17 cellular contexts compared by ENCODE assay signal in genomic region chr2:158889135-158889853, GRCh38.
"Had no signal": no experiment of that assay in that cellular context is flagged by ENCODE, and none has a peak within 500 bp of the region (broad histone marks: within the 10 kb centered on the region; RNA-seq: fewer than 3 reads in every experiment).

No MANE protein-coding gene starts in this region.

- H3K27ac ChIP-seq: psoas muscle, SK-N-MC, spleen, upper lobe of right lung, WERI-Rb-1 had no signal

- H3K36me3 Mint-ChIP-seq: activated CD8-positive, alpha-beta memory T cell treated with anti-CD3 and anti-CD28 coated beads, Interleukin-2, amount 10 ng/mL, durations not matched to agents 7 days and 5 days; activated naive CD8-positive, alpha-beta T cell had no signal

- H3K36me3 ChIP-seq: spleen, upper lobe of right lung, WERI-Rb-1 had no signal

- H3K4me3 Mint-ChIP-seq: activated CD8-positive, alpha-beta memory T cell treated with anti-CD3 and anti-CD28 coated beads, Interleukin-2, amount 10 ng/mL, durations not matched to agents 7 days and 5 days; activated naive CD8-positive, alpha-beta T cell; nephron had no signal

- H3K4me1 ChIP-seq: psoas muscle, spleen, upper lobe of right lung had no signal

- H3K9me3 Mint-ChIP-seq: nephron had no signal

- DNase-seq: activated CD4-positive, alpha-beta T cell treated with anti-CD3 and anti-CD28 coated beads, Interleukin-2, amount 50 U/mL, for 1 hour; activated CD8-positive, alpha-beta memory T cell treated with anti-CD3 and anti-CD28 coated beads, Interleukin-2, amount 10 ng/mL, durations not matched to agents 7 days and 5 days; anterior cingulate cortex; kidney; left ventricle myocardium superior; mesendoderm; occipital lobe; psoas muscle; spleen; stimulated activated CD4-positive, alpha-beta T cell treated with anti-CD3 and anti-CD28 coated beads, Interleukin-1b, Interleukin-23, amount 100 ng/mL, for 48 hours; stimulated activated naive CD4-positive, alpha-beta T cell; upper lobe of right lung; WERI-Rb-1 had no signal

- H3K27me3 ChIP-seq: upper lobe of right lung had no signal

- H3K4me3 ChIP-seq: psoas muscle, SK-N-MC, spleen, upper lobe of right lung had no signal

- H3K9me3 ChIP-seq: psoas muscle, spleen, upper lobe of right lung had no signal

- ATAC-seq: activated CD8-positive, alpha-beta memory T cell treated with anti-CD3 and anti-CD28 coated beads, Interleukin-2, amount 10 ng/mL, durations not matched to agents 7 days and 5 days; left ventricle myocardium superior; psoas muscle; sciatic nerve; upper lobe of right lung had no signal
